In the genomic region with DNA sequence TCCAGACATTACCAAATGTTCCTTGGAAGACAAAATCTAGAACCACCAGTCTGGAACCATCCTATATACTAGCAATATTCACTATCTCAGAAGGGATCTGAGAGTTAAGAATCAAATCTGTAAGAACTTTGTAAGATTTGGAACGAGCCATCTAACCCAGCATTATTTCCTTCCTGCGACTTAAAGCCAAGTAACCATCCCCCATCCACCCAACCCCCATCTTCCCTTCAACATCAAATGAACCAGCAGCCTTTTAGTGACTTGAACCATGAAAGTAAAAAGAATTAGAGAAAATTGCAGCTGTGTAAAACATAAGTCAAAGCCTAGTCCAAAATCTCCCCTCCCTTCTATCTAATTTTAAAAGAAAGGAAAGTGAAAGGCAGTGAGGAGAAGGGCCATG, we compare ENCODE assay signal across 17 cellular contexts. TPM values are rescaled to one million over a fixed set of nuclear protein-coding genes. Genes with fewer than 3 reads are reported as not detected.
DNase-seq lines count a peak whose midpoint lies in the region; ATAC-seq and TF ChIP-seq lines count a peak whose summit lies in the region.
"Had no signal": no experiment of that assay in that cellular context is flagged by ENCODE, and none has a peak within 500 bp of the region (broad histone marks: within the 10 kb centered on the region; RNA-seq: fewer than 3 reads in every experiment).

No MANE protein-coding gene starts in this region.

- TF ChIP-seq CTCF in CD8-positive, alpha-beta T cell (IDR thresholded peaks at IDR 0.05): no peak
- no peak for TF ChIP-seq CTCF in PC-9 (conservative IDR thresholded peaks at IDR 0.05)
- no peak for TF ChIP-seq CTCF in hepatocyte (IDR thresholded peaks at IDR 0.05; ENCODE audit: poor library complexity)
- TF ChIP-seq CTCF in sigmoid colon (IDR thresholded peaks at IDR 0.05): no peak

- H3K9ac ChIP-seq in BLaER1 treated with 17β-estradiol and CSF1 and Interleukin-3, amounts not matched to agents 10 nM and 100 nM: peak overlapping the region in 2 of 11 experiments; percentile 0 to 26; a peak in 1 of 22 replicates
- H3K9ac ChIP-seq: GM23248, SK-N-SH had no signal

- intact Hi-C loops in CD8-positive, alpha-beta T cell (cut with DNase I, micrococcal nuclease): no loop called here
- intact Hi-C loops in PC-9 (cut with micrococcal nuclease; ENCODE audit: unreplicated experiment) (no loop called here), sigmoid colon (cut with DNase I) (no loop called here)

- DNase-seq in CD8-positive, alpha-beta T cell: no peak
- DNase-seq in PC-9 (no peak), hepatocyte (ENCODE audit: low spot score) (no peak), NCI-H2081 (lab: John Stamatoyannopoulos, UW) (no peak), sigmoid colon (no peak), RPMI8226 (no peak)
- DNase-seq: COR-L47, DMS 273 treated with DMSO at 0.1 percent for 48 hours, NCI-H1105 treated with DMSO at 0.1 percent for 48 hours, NCI-H1694, NCI-H510A, NCI-H748 treated with DMSO at 0.1 percent for 48 hours, SHP77 treated with DMSO at 0.1 percent for 48 hours, SK-N-SH had no signal

- peaks cover 0 to 50% (median 0%) of the 10 kb centered on the region in 11 experiments; a peak in 8 of 22 replicates for H3K9me3 ChIP-seq in BLaER1 treated with 17β-estradiol and CSF1 and Interleukin-3, amounts not matched to agents 10 nM and 100 nM (replicated peaks in 1 of 11)
- no peaks in the 10 kb centered on the region for H3K9me3 ChIP-seq in CD8-positive, alpha-beta T cell (ENCODE audit: low read length)
- no peaks in the 10 kb centered on the region for H3K9me3 ChIP-seq in PC-9 (ENCODE audit: insufficient read depth, low read depth)
- no peaks in the 10 kb centered on the region for H3K9me3 ChIP-seq in hepatocyte (ENCODE audit: low read depth)
- no peaks in the 10 kb centered on the region for H3K9me3 ChIP-seq in sigmoid colon
- H3K9me3 ChIP-seq: SK-N-SH had no signal

- CTCF ChIA-PET in CD8-positive, alpha-beta T cell (lab: Charles Lee): no interaction called here
- CTCF ChIA-PET in PC-9 (lab: Charles Lee): no interaction called here

- peaks cover 0 to 32% (median 0%) of the 10 kb centered on the region in 11 experiments; a peak in 3 of 22 replicates for H3K36me3 ChIP-seq in BLaER1 treated with 17β-estradiol and CSF1 and Interleukin-3, amounts not matched to agents 10 nM and 100 nM
- H3K36me3 ChIP-seq in CD8-positive, alpha-beta T cell (ENCODE audit: insufficient read depth, low read length): no peaks in the 10 kb centered on the region
- H3K36me3 ChIP-seq in PC-9 (ENCODE audit: low read depth): peaks cover 18% of the 10 kb centered on the region; the same call in 1 of the 2 replicates
- no peaks in the 10 kb centered on the region for H3K36me3 ChIP-seq in hepatocyte (replicated peaks; ENCODE audit: insufficient read depth, low read depth)
- no peaks in the 10 kb centered on the region for H3K36me3 ChIP-seq in sigmoid colon

- peak overlapping the region in 5 of 11 experiments; percentile 1 to 73 (median 11); a peak in 8 of 22 replicates for H3K4me2 ChIP-seq in BLaER1 treated with 17β-estradiol and CSF1 and Interleukin-3, amounts not matched to agents 10 nM and 100 nM
- H3K4me2 ChIP-seq in PC-9: no peak overlapping the region
- no peak overlapping the region for H3K4me2 ChIP-seq in hepatocyte
- H3K4me2 ChIP-seq: SK-N-SH had no signal

- 89% methylated on average over 2 of the region's 2 CpGs for WGBS in hepatocyte (ENCODE audit: low lambda C conversion rate, missing lambda C conversion rate)
- WGBS in sigmoid colon, 2 donors: 64 to 89% methylated on average over 2 of the region's 2 CpGs

- no peak overlapping the region for H3K4me3 Mint-ChIP-seq in CD8-positive, alpha-beta T cell

- peaks cover 5% of the 10 kb centered on the region for H3K4me1 Mint-ChIP-seq in CD8-positive, alpha-beta T cell (ENCODE audit: low read depth)

- ATAC-seq in CD8-positive, alpha-beta T cell: no peak

- peak overlapping the region in 9 of 11 experiments; percentile 9 to 83 (median 29); a peak in 11 of 22 replicates for H3K27ac ChIP-seq in BLaER1 treated with 17β-estradiol and CSF1 and Interleukin-3, amounts not matched to agents 10 nM and 100 nM
- H3K27ac ChIP-seq in CD8-positive, alpha-beta T cell (ENCODE audit: low read depth, low read length): no peak overlapping the region
- peak overlapping the region; percentile 41 for H3K27ac ChIP-seq in PC-9
- peak overlapping the region; percentile 10 for H3K27ac ChIP-seq in hepatocyte
- no peak overlapping the region for H3K27ac ChIP-seq in sigmoid colon
- H3K27ac ChIP-seq: C4-2B, GM23248 had no signal

- peak overlapping the region; percentile 3 for H3K27ac Mint-ChIP-seq in CD8-positive, alpha-beta T cell

- H3K27me3 ChIP-seq in BLaER1 treated with 17β-estradiol and CSF1 and Interleukin-3, amounts not matched to agents 10 nM and 100 nM: no peaks in the 10 kb centered on the region
- no peaks in the 10 kb centered on the region for H3K27me3 ChIP-seq in CD8-positive, alpha-beta T cell (ENCODE audit: insufficient read depth, low read length)
- H3K27me3 ChIP-seq in PC-9 (ENCODE audit: insufficient read depth, low read depth) (no peaks in the 10 kb centered on the region), hepatocyte (no peaks in the 10 kb centered on the region), sigmoid colon (no peaks in the 10 kb centered on the region)

- H3K27me3 Mint-ChIP-seq in CD8-positive, alpha-beta T cell (ENCODE audit: low read depth): no peaks in the 10 kb centered on the region

- peaks cover 0 to 4% (median 0%) of the 10 kb centered on the region in 11 experiments; a peak in 1 of 22 replicates for H4K20me1 ChIP-seq in BLaER1 treated with 17β-estradiol and CSF1 and Interleukin-3, amounts not matched to agents 10 nM and 100 nM
- H4K20me1 ChIP-seq in PC-9 (ENCODE audit: insufficient read depth) (peaks cover 32% of the 10 kb centered on the region), hepatocyte (ENCODE audit: insufficient read depth, poor library complexity, severe bottlenecking) (no peaks in the 10 kb centered on the region)

- H3F3A ChIP-seq in PC-9 (ENCODE audit: insufficient read depth, low read depth): peaks cover 11% of the 10 kb centered on the region

- H2AFZ ChIP-seq in PC-9 (no peak overlapping the region), hepatocyte (no peak overlapping the region)
- H2AFZ ChIP-seq: GM23248 had no signal

- H3K9me3 Mint-ChIP-seq in CD8-positive, alpha-beta T cell: no peaks in the 10 kb centered on the region

- BruUV-seq in PC-9 (replicated peaks; lab: Mats Ljungman, UMichigan): no TSS peak

- peaks cover 0 to 99% (median 18%) of the 10 kb centered on the region in 10 experiments; a peak in 17 of 20 replicates for H3K4me1 ChIP-seq in BLaER1 treated with 17β-estradiol and CSF1 and Interleukin-3, amounts not matched to agents 10 nM and 100 nM
- no peaks in the 10 kb centered on the region for H3K4me1 ChIP-seq in CD8-positive, alpha-beta T cell (ENCODE audit: insufficient read depth, low read length)
- H3K4me1 ChIP-seq in PC-9 (replicated peaks; ENCODE audit: insufficient read depth) (no peaks in the 10 kb centered on the region), hepatocyte (ENCODE audit: insufficient read depth) (no peaks in the 10 kb centered on the region), sigmoid colon (no peaks in the 10 kb centered on the region)

- no peaks in the 10 kb centered on the region for H3K36me3 Mint-ChIP-seq in CD8-positive, alpha-beta T cell

- H3K9me2 ChIP-seq in PC-9 (ENCODE audit: insufficient read depth): no peaks in the 10 kb centered on the region
- H3K9me2 ChIP-seq in hepatocyte (replicated peaks; ENCODE audit: insufficient read depth): no peaks in the 10 kb centered on the region
- H3K9me2 ChIP-seq: SK-N-SH had no signal

- no peak for TF ChIP-seq EP300 in sigmoid colon (IDR thresholded peaks at IDR 0.05)

- no peak overlapping the region for H3K4me3 ChIP-seq in BLaER1 treated with 17β-estradiol and CSF1 and Interleukin-3, amounts not matched to agents 10 nM and 100 nM
- H3K4me3 ChIP-seq in CD8-positive, alpha-beta T cell (ENCODE audit: low read depth, low read length): no peak overlapping the region
- no peak overlapping the region for H3K4me3 ChIP-seq in PC-9
- H3K4me3 ChIP-seq in hepatocyte: no peak overlapping the region
- no peak overlapping the region for H3K4me3 ChIP-seq in sigmoid colon
- H3K4me3 ChIP-seq: GM23248 had no signal

- no peak for TF ChIP-seq POLR2A in sigmoid colon (IDR thresholded peaks at IDR 0.05)

- peaks cover 99% of the 10 kb centered on the region for H3K79me2 ChIP-seq in PC-9 (ENCODE audit: low read depth)
- peaks cover 60% of the 10 kb centered on the region for H3K79me2 ChIP-seq in hepatocyte

- POLR2A ChIA-PET in CD8-positive, alpha-beta T cell (lab: Charles Lee): no interaction called here
- POLR2A ChIA-PET in PC-9 (lab: Charles Lee; ENCODE audit: unreplicated experiment): interaction anchor here (0.7 kb wide), 1 partner anchor 12 kb away, joined by 5 read pairs; no protein-coding TSS in a partner anchor

RNA-seq across cellular contexts. Expression of gene RBM47, which starts 15.6 kb away (rescaled TPM):
- total RNA-seq in CD8-positive, alpha-beta T cell: not detected
- total RNA-seq in PC-9 (2021) (78.0 and 79.0 TPM in 2 replicates), hepatocyte (126 and 137 TPM in 2 replicates), sigmoid colon (10 to 100 TPM in 3 of 4 donors, 1 to 10 TPM in 1; 7.2 to 21.2 (median 15.3) TPM)
- polyA plus RNA-seq in hepatocyte (44.9 and 49.8 TPM in 2 replicates), sigmoid colon (100 to 1,000 TPM in 1 of 3 donors, 10 to 100 TPM in 2; 69.7 to 148 (median 92.5) TPM)

Comparison
In these comparisons a context has a peak if more than half of its experiments do, and no peak if none do; other contexts are left out.
1. H3K27ac ChIP-seq: peak in BLaER1 treated with 17β-estradiol and CSF1 and Interleukin-3, amounts not matched to agents 10 nM and 100 nM (9 of 11), PC-9 (single experiment) and hepatocyte (single experiment); none in CD8-positive, alpha-beta T cell (single experiment) and sigmoid colon (0 of 4).
2. RNA of gene RBM47, which starts 15.6 kb away (total RNA-seq): 126 to 137 TPM in hepatocyte, 78.0 to 79.0 TPM in PC-9 and 7.2 to 21.2 TPM in sigmoid colon; not detected in CD8-positive, alpha-beta T cell; every median in the first group is over 4 times any median in the second.